Comparison of ENCODE assay signal across 25 cellular contexts in genomic region chr11:61905801-61906521, GRCh38. TPM values are rescaled to one million over a fixed set of nuclear protein-coding genes. Genes with fewer than 3 reads are reported as not detected.
DNase-seq lines count a peak whose midpoint lies in the region; ATAC-seq, FAIRE-seq and TF ChIP-seq lines count a peak whose summit lies in the region.
"Had no signal": no experiment of that assay in that cellular context is flagged by ENCODE, and none has a peak within 500 bp of the region (broad histone marks: within the 10 kb centered on the region; RNA-seq: fewer than 3 reads in every experiment).

No MANE protein-coding gene starts in this region.

- H4K20me1 ChIP-seq in HepG2 (ENCODE audit: insufficient read depth, low read length) (no peaks in the 10 kb centered on the region), H1 (replicated peaks in 1 of 2; ENCODE audit: control insufficient read depth in 1 of 2, insufficient read depth in 2 of 2, low read length in 2 of 2) (no peaks in the 10 kb centered on the region), osteoblast (ENCODE audit: insufficient read depth, low read length) (peaks cover 2% of the 10 kb centered on the region)

- no peak overlapping the region for H3K27ac ChIP-seq in HepG2 (ENCODE audit: extremely low read length, insufficient read depth, low read length)
- H3K27ac ChIP-seq in right lobe of liver, result no peak overlapping the region
- no peak overlapping the region for H3K27ac ChIP-seq in HEK293 (ENCODE audit: extremely low read depth, low read depth, low read length)
- H3K27ac ChIP-seq in H1 (ENCODE audit: low read depth, low read length), result no peak overlapping the region
- no peak overlapping the region for H3K27ac ChIP-seq in osteoblast (ENCODE audit: low read depth, low read length)
- H3K27ac ChIP-seq in naive thymus-derived CD4-positive, alpha-beta T cell (ENCODE audit: low read depth, low read length), result no peak overlapping the region
- H3K27ac ChIP-seq: HL-60 had no signal

- intact Hi-C loops in HepG2 (cut with micrococcal nuclease; ENCODE audit: unreplicated experiment) (no loop called here), right lobe of liver (cut with DNase I) (loop anchor here in 1 of 2 donors (10.0 kb wide), 1 partner anchor 169 kb away; no protein-coding TSS in a partner anchor)
- intact Hi-C loops in naive thymus-derived CD4-positive, alpha-beta T cell (cut with micrococcal nuclease), result no loop called here

- no peak for TF ChIP-seq CTCF in HepG2 (CRISPR knock-in tag; IDR thresholded peaks at IDR 0.05)
- TF ChIP-seq CTCF in right lobe of liver (IDR thresholded peaks at IDR 0.05), result no peak
- TF ChIP-seq CTCF in HEK293 (tag by site-specific recombination; IDR thresholded peaks at IDR 0.05), result no peak
- TF ChIP-seq CTCF in H1 (IDR thresholded peaks at IDR 0.05; ENCODE audit: control extremely low read depth in 1 of 3, insufficient read depth in 1 of 3, low read depth in 1 of 3, low read length in 3 of 3), result no peak
- TF ChIP-seq CTCF in osteoblast (IDR thresholded peaks at IDR 0.05; ENCODE audit: extremely low read depth, low read depth, low read length), result no peak

- POLR2A ChIA-PET in HepG2 (lab: Yijun Ruan, JAX), result interaction anchor here (0.5 to 2.3 kb wide), 3 partner anchors 10 to 58 kb away, joined by 4 to 11 read pairs (median 5); no protein-coding TSS in a partner anchor
- POLR2A ChIA-PET in HEK293 (lab: Yijun Ruan, JAX), result no interaction called here
- POLR2A ChIA-PET in H1 (lab: Charles Lee; ENCODE audit: partially characterized antibody), result interaction anchor here (0.8 to 15.5 kb wide), 2 partner anchors 42 to 62 kb away, joined by 3 to 137 read pairs; partner anchors contain the start of genes BEST1 and FTH1
- POLR2A ChIA-PET in naive thymus-derived CD4-positive, alpha-beta T cell (lab: Charles Lee), result no interaction called here

- H3K27ac Mint-ChIP-seq in naive thymus-derived CD4-positive, alpha-beta T cell, result no peak overlapping the region
- H3K27ac Mint-ChIP-seq: CD14-positive monocyte; CD4-positive, alpha-beta memory T cell; IgD-negative memory B cell had no signal

- H3K27me3 ChIP-seq in HepG2 (ENCODE audit: control insufficient read depth in 1 of 2, insufficient read depth in 2 of 2, low read length in 2 of 2) (peaks cover 0 to 5% of the 10 kb centered on the region in 2 experiments; a peak in 1 of 5 replicates), right lobe of liver (no peaks in the 10 kb centered on the region), H1 (replicated peaks in 1 of 4; ENCODE audit: control insufficient read depth in 3 of 4, extremely low read depth in 1 of 4, insufficient read depth in 3 of 4, low read length in 3 of 4) (no peaks in the 10 kb centered on the region), osteoblast (ENCODE audit: insufficient read depth, low read length) (no peaks in the 10 kb centered on the region)
- no peaks in the 10 kb centered on the region for H3K27me3 ChIP-seq in naive thymus-derived CD4-positive, alpha-beta T cell (ENCODE audit: control insufficient read depth in 2 of 2, insufficient read depth in 2 of 2, low read length in 2 of 2)
- H3K27me3 ChIP-seq: BE2C had no signal

- H3K36me3 Mint-ChIP-seq in naive thymus-derived CD4-positive, alpha-beta T cell, result no peaks in the 10 kb centered on the region
- H3K36me3 Mint-ChIP-seq: CD14-positive monocyte; CD4-positive, alpha-beta memory T cell; IgD-negative memory B cell had no signal

- H3K36me3 ChIP-seq in HepG2 (replicated peaks in 1 of 2; ENCODE audit: control insufficient read depth in 1 of 2, insufficient read depth in 2 of 2, low read length in 2 of 2), result no peaks in the 10 kb centered on the region
- no peaks in the 10 kb centered on the region for H3K36me3 ChIP-seq in right lobe of liver
- H3K36me3 ChIP-seq in HEK293 (ENCODE audit: control insufficient read depth in 2 of 2, insufficient read depth in 1 of 2, low read length in 2 of 2), result peaks cover 0 to 6% of the 10 kb centered on the region in 2 experiments; a peak in 1 of 3 replicates
- H3K36me3 ChIP-seq in H1 (ENCODE audit: control insufficient read depth in 2 of 4, insufficient read depth in 4 of 4, low read length in 3 of 4), result no peaks in the 10 kb centered on the region
- H3K36me3 ChIP-seq in osteoblast (ENCODE audit: insufficient read depth, low read length), result no peaks in the 10 kb centered on the region
- H3K36me3 ChIP-seq in naive thymus-derived CD4-positive, alpha-beta T cell (ENCODE audit: control insufficient read depth in 2 of 3, insufficient read depth in 3 of 3, low read length in 3 of 3), result no peaks in the 10 kb centered on the region
- H3K36me3 ChIP-seq: BE2C, HAP-1 had no signal

- H3K4me1 ChIP-seq in HepG2 (ENCODE audit: insufficient read depth, low read length) (peaks cover 33% of the 10 kb centered on the region), right lobe of liver (no peaks in the 10 kb centered on the region), HEK293 (ENCODE audit: control insufficient read depth, insufficient read depth, low read length) (no peaks in the 10 kb centered on the region), H1 (replicated peaks in 1 of 4; ENCODE audit: control insufficient read depth in 3 of 4, insufficient read depth in 4 of 4, low read length in 3 of 4) (peaks cover 0 to 31% (median 19%) of the 10 kb centered on the region in 4 experiments; a peak in 6 of 7 replicates), osteoblast (ENCODE audit: insufficient read depth, low read length) (no peaks in the 10 kb centered on the region)
- H3K4me1 ChIP-seq in naive thymus-derived CD4-positive, alpha-beta T cell (ENCODE audit: control insufficient read depth in 2 of 2, insufficient read depth in 2 of 2, low read length in 2 of 2), result no peaks in the 10 kb centered on the region
- H3K4me1 ChIP-seq: BE2C, HAP-1 had no signal

- no peaks in the 10 kb centered on the region for H3K9me3 Mint-ChIP-seq in naive thymus-derived CD4-positive, alpha-beta T cell
- H3K9me3 Mint-ChIP-seq: IgD-negative memory B cell had no signal

- no peaks in the 10 kb centered on the region for H3K4me1 Mint-ChIP-seq in naive thymus-derived CD4-positive, alpha-beta T cell
- H3K4me1 Mint-ChIP-seq: CD4-positive, alpha-beta memory T cell; IgD-negative memory B cell had no signal

- no peak overlapping the region for H2BK120ac ChIP-seq in H1 (replicated peaks; ENCODE audit: low read depth, low read length)

- H3K23me2 ChIP-seq in H1 (ENCODE audit: low read depth, low read length), result no peaks in the 10 kb centered on the region

- no peak overlapping the region; the same call in 1 of the 2 replicates for H4K8ac ChIP-seq in H1 (ENCODE audit: extremely low read depth, insufficient read depth, low read length)

- H4K5ac ChIP-seq in H1 (ENCODE audit: insufficient read length, low read depth, low read length), result no peak overlapping the region

- no peak overlapping the region for H2AK5ac ChIP-seq in H1 (ENCODE audit: low read depth, low read length)

- DNase-seq in HepG2 (ENCODE audit: low spot score) (no peak), right lobe of liver (no peak), H1 (ENCODE audit: low read depth in 1 of 2, low spot score in 2 of 2) (no peak), osteoblast (ENCODE audit: insufficient read length, low spot score, missing footprints) (peak; percentile 83)
- no peak for DNase-seq in naive thymus-derived CD4-positive, alpha-beta T cell
- DNase-seq in stimulated activated CD4-positive, alpha-beta T cell treated with anti-CD3 and anti-CD28 coated beads, Interleukin-4, amount 100 ng/mL, for 1 hour, result no peak
- DNase-seq: ACHN; BE2C; CD4-positive, alpha-beta memory T cell; COR-L47; DMS 273 treated with DMSO at 0.1 percent for 48 hours; DMS53; DND-41; EL; GOT3; KG1 had no signal

- no peak overlapping the region for H3K18ac ChIP-seq in H1 (ENCODE audit: extremely low read depth, low read length)

- H3K9me3 ChIP-seq in HepG2 (ENCODE audit: low read length), result no peaks in the 10 kb centered on the region
- H3K9me3 ChIP-seq in right lobe of liver, result no peaks in the 10 kb centered on the region
- no peaks in the 10 kb centered on the region for H3K9me3 ChIP-seq in HEK293 (ENCODE audit: control insufficient read depth, insufficient read depth, low read depth, low read length)
- no peaks in the 10 kb centered on the region for H3K9me3 ChIP-seq in H1 (ENCODE audit: insufficient read depth in 2 of 2, low read depth in 1 of 2, low read length in 1 of 2)
- H3K9me3 ChIP-seq in osteoblast (ENCODE audit: low read depth, low read length), result no peaks in the 10 kb centered on the region
- no peaks in the 10 kb centered on the region for H3K9me3 ChIP-seq in naive thymus-derived CD4-positive, alpha-beta T cell (ENCODE audit: control insufficient read depth in 2 of 3, low read length in 3 of 3)
- H3K9me3 ChIP-seq: BE2C, HAP-1 had no signal

- TF ChIP-seq EP300 in HepG2 (IDR thresholded peaks at IDR 0.05; ENCODE audit: low read depth in 2 of 2, low read length in 2 of 2) (no peak), HepG2 (CRISPR knock-in tag; IDR thresholded peaks at IDR 0.05; ENCODE audit: borderline replicate concordance) (no peak), H1 (IDR thresholded peaks at IDR 0.05; ENCODE audit: borderline replicate concordance in 1 of 2, low read depth in 2 of 2, low read length in 2 of 2) (no peak)

- no peak overlapping the region for H3K4me3 Mint-ChIP-seq in naive thymus-derived CD4-positive, alpha-beta T cell
- H3K4me3 Mint-ChIP-seq: CD14-positive monocyte; CD4-positive, alpha-beta memory T cell; IgD-negative memory B cell had no signal

- H3K4me2 ChIP-seq in HepG2 (ENCODE audit: low read depth, low read length) (no peak overlapping the region), H1 (ENCODE audit: insufficient read depth in 1 of 2, low read depth in 2 of 2, low read length in 2 of 2) (no peak overlapping the region), osteoblast (ENCODE audit: insufficient read depth, low read length) (no peak overlapping the region)

- TF ChIP-seq POLR2A in HepG2 (IDR thresholded peaks at IDR 0.05; ENCODE audit: insufficient read depth in 1 of 2, low read depth in 2 of 2, low read length in 2 of 2) (no peak), right lobe of liver (IDR thresholded peaks at IDR 0.05) (no peak), H1 (IDR thresholded peaks at IDR 0.05; ENCODE audit: control extremely low read depth in 1 of 2, low read depth in 2 of 2, low read length in 2 of 2) (no peak)

- H4K91ac ChIP-seq in H1 (replicated peaks; ENCODE audit: insufficient read length, low read length), result no peak overlapping the region

- peaks cover 0 to 4% (median 0%) of the 10 kb centered on the region in 5 donors for H3K27me3 Mint-ChIP-seq in naive thymus-derived CD4-positive, alpha-beta T cell
- H3K27me3 Mint-ChIP-seq: CD4-positive, alpha-beta memory T cell had no signal

- H3K23ac ChIP-seq in H1 (ENCODE audit: insufficient read length), result no peak overlapping the region

- CTCF ChIA-PET in HepG2 (lab: Yijun Ruan, JAX; ENCODE audit: low intra/inter-chr PET ratio, low total read pairs) (interaction anchor here (1.3 kb wide), 1 partner anchor 11 kb away, joined by 4 read pairs; no protein-coding TSS in a partner anchor), HEK293 (lab: Yijun Ruan, JAX) (interaction anchor here (0.6 to 16.2 kb wide), 4 partner anchors 9 to 193 kb away, joined by 3 to 329 read pairs (median 6); partner anchors contain the start of gene BEST1), H1 (lab: Charles Lee; ENCODE audit: partially characterized antibody) (interaction anchor here (0.7 to 23.2 kb wide), 11 partner anchors 6 to 202 kb away, joined by 3 to 658 read pairs (median 79); partner anchors contain the start of genes BEST1 and RAB3IL1)
- CTCF ChIA-PET in naive thymus-derived CD4-positive, alpha-beta T cell (lab: Charles Lee), result no interaction called here

- no peak overlapping the region for H3K4me3 ChIP-seq in HepG2 (replicated peaks in 1 of 3; ENCODE audit: insufficient read depth in 1 of 3, low read depth in 2 of 3, low read length in 3 of 3)
- no peak overlapping the region for H3K4me3 ChIP-seq in right lobe of liver
- H3K4me3 ChIP-seq in HEK293 (ENCODE audit: low read depth, low read length), result no peak overlapping the region
- no peak overlapping the region for H3K4me3 ChIP-seq in H1 (ENCODE audit: extremely low read depth in 1 of 4, insufficient read depth in 2 of 4, low read depth in 3 of 4, low read length in 4 of 4)
- H3K4me3 ChIP-seq in osteoblast (ENCODE audit: insufficient read depth, low read length), result no peak overlapping the region
- H3K4me3 ChIP-seq in naive thymus-derived CD4-positive, alpha-beta T cell (ENCODE audit: low read length), result no peak overlapping the region
- H3K4me3 ChIP-seq: GM12878, HAP-1 had no signal

- FAIRE-seq in HepG2 (lab: Jason Lieb, UNC) (no peak), H1 (lab: Jason Lieb, UNC) (no peak)
- FAIRE-seq: A204.1, GM12878, HTR-8/SVneo had no signal

- 97% methylated on average over 5 of the region's 14 CpGs for WGBS in HepG2 (ENCODE audit: low lambda C conversion rate)
- WGBS in right lobe of liver (ENCODE audit: insufficient coverage, low coverage, low lambda C conversion rate, missing lambda C conversion rate), result no CpG with 5 or more reads among the region's 14 CpGs
- 90% methylated on average over 10 of the region's 14 CpGs; no CpG with 5 or more reads in 1 of the 2 experiments for WGBS in H1 (ENCODE audit: extremely low coverage in 1 of 2, insufficient coverage in 1 of 2, insufficient read length in 1 of 2, insufficient replicate concordance in 2 of 2, low coverage in 1 of 2, low lambda C conversion rate in 2 of 2, missing lambda C conversion rate in 1 of 2), 2 experiments

- no peak overlapping the region for H3K4ac ChIP-seq in H1 (replicated peaks; ENCODE audit: insufficient read length, low read depth, low read length)

- no peaks in the 10 kb centered on the region for H3K79me1 ChIP-seq in H1 (ENCODE audit: low read depth, low read length)

- in situ Hi-C loops in HepG2 (cut with HindIII; ENCODE audit: extremely low pct_ligation_motif_present, low pct_unique_long_range_greater_than_20kb), result no loop called here

- H3K56ac ChIP-seq in H1 (replicated peaks; ENCODE audit: insufficient read length, low read depth, low read length), result no peak overlapping the region

- BruUV-seq in HepG2 (replicated peaks; lab: Mats Ljungman, UMichigan), result no TSS peak

- H2AFZ ChIP-seq in HepG2 (ENCODE audit: low read length) (no peak overlapping the region), H1 (ENCODE audit: low read length) (no peak overlapping the region), osteoblast (ENCODE audit: low read length) (no peak overlapping the region)

- H2BK20ac ChIP-seq in H1 (ENCODE audit: low read length), result no peak overlapping the region

- no peak overlapping the region for H2BK15ac ChIP-seq in H1 (ENCODE audit: low read length)

- no peaks in the 10 kb centered on the region for H3K79me2 ChIP-seq in HepG2 (ENCODE audit: insufficient read depth, low read length)
- no peaks in the 10 kb centered on the region for H3K79me2 ChIP-seq in H1 (ENCODE audit: control insufficient read depth in 1 of 2, insufficient read depth in 2 of 2, low read length in 2 of 2)
- H3K79me2 ChIP-seq in osteoblast (ENCODE audit: insufficient read depth, low read length), result no peaks in the 10 kb centered on the region

- peak overlapping the region; percentile 26; the same call in 1 of the 2 replicates for H2BK5ac ChIP-seq in H1 (ENCODE audit: low read depth, low read length)

- H3K9ac ChIP-seq in HepG2 (ENCODE audit: insufficient read depth, low read depth, low read length) (no peak overlapping the region), H1 (replicated peaks in 1 of 4; ENCODE audit: extremely low read depth in 1 of 4, low read depth in 3 of 4, low read length in 3 of 4) (no peak overlapping the region)

- no peak overlapping the region for H2BK12ac ChIP-seq in H1 (ENCODE audit: low read depth, low read length)

- ATAC-seq in HepG2 (no peak), right lobe of liver (no peak), HG02798 (IDR thresholded peaks at IDR 0.05; ENCODE audit: poor library complexity, unreplicated experiment) (no peak)
- ATAC-seq in naive thymus-derived CD4-positive, alpha-beta T cell, result no peak
- ATAC-seq: GM12878 had no signal

- TF ChIP-seq RAD21 in HepG2 (CRISPR knock-in tag; IDR thresholded peaks at IDR 0.05) (no peak), H1 (IDR thresholded peaks at IDR 0.05 in 1 of 2, conservative IDR thresholded peaks at IDR 0.05 in 1 of 2; ENCODE audit: low read depth in 2 of 2, low read length in 2 of 2) (no peak)

- H3K14ac ChIP-seq in H1 (ENCODE audit: insufficient read length), result no peak overlapping the region

RNA-seq across cellular contexts. Expression of gene RAB3IL1, which starts 11.4 kb away (rescaled TPM):
- total RNA-seq in HepG2 (2016; rRNA removed; fragmentation: Illumina TruSeq; extraction: Trizol) (1.2 and 1.3 TPM in 2 replicates), right lobe of liver (1 to 10 TPM; 3.2 to 9.1 (median 4.2) TPM), osteoblast (15.9 and 20.3 TPM in 2 replicates)
- 0.61 and 2.5 TPM in 2 replicates for total RNA-seq in HepG2 (2016; cell fraction: cytosol; rRNA removed; fragmentation: Illumina TruSeq; extraction: Trizol; ENCODE audit: low read depth)
- 1.2 and 1.4 TPM in 2 replicates for total RNA-seq in HepG2 (2016; cell fraction: insoluble cytoplasmic fraction; rRNA removed; fragmentation: Illumina TruSeq; extraction: Trizol)
- 1.2 and 1.4 TPM in 2 replicates for total RNA-seq in HepG2 (2016; cell fraction: membrane; rRNA removed; fragmentation: Illumina TruSeq; extraction: Trizol)
- 0.72 and 0.84 TPM in 2 replicates for total RNA-seq in HepG2 (2016; cell fraction: nucleus; rRNA removed; fragmentation: Illumina TruSeq; extraction: Trizol)
- polyA plus RNA-seq in HepG2 (2011; rRNA removed) (2.0 and 2.2 TPM in 2 replicates), H1 (2011; rRNA removed) (7.9 and 10.8 TPM in 2 replicates)
- 1.3 and 3.0 TPM in 2 replicates for polyA plus RNA-seq in HepG2 (2011; cell fraction: cytosol; rRNA removed)
- polyA plus RNA-seq in HepG2 (2011; cell fraction: nucleus; rRNA removed), result 2.5 and 3.7 TPM in 2 replicates
- 1.4 and 2.3 TPM in 2 replicates for polyA plus RNA-seq in HepG2 (2012)
- polyA plus RNA-seq in HepG2 (2016; cell fraction: cytosol; fragmentation: Illumina TruSeq; extraction: Trizol; ENCODE audit: low read depth), result 1.5 and 1.7 TPM in 2 replicates
- 1.9 and 2.5 TPM in 2 replicates for polyA plus RNA-seq in HepG2 (2016; cell fraction: insoluble cytoplasmic fraction; fragmentation: Illumina TruSeq; extraction: Trizol; ENCODE audit: low read depth)
- 1.9 and 2.3 TPM in 2 replicates for polyA plus RNA-seq in HepG2 (2016; cell fraction: membrane; fragmentation: Illumina TruSeq; extraction: Trizol; ENCODE audit: low read depth)
- polyA plus RNA-seq in HepG2 (2016; cell fraction: nucleus; fragmentation: Illumina TruSeq; extraction: Trizol; ENCODE audit: insufficient read depth, low read depth), result 2.9 and 6.6 TPM in 2 replicates
- polyA minus RNA-seq in HepG2 (2011; rRNA and poly(A)+ RNA removed; ENCODE audit: low replicate concordance), result 2.6 and 7.7 TPM in 2 replicates
- polyA minus RNA-seq in HepG2 (2011; cell fraction: cytosol; rRNA and poly(A)+ RNA removed), result 2.8 and 11.9 TPM in 2 replicates
- polyA minus RNA-seq in HepG2 (2011; cell fraction: nucleus; rRNA and poly(A)+ RNA removed), result 1.1 and 1.3 TPM in 2 replicates
- total RNA-seq in H1 (2021; fragmentation: NEBNext Ultra II Directional; extraction: Animal tissue kit (Norgen Biotek cat#: 25700)), result 5.7 and 6.8 TPM in 2 replicates
- 7.0 TPM for polyA plus RNA-seq in H1 (2011; cell fraction: cytosol; rRNA removed)
- 9.4 TPM for polyA plus RNA-seq in H1 (2011; cell fraction: nucleus; rRNA removed)
- 5.8 to 13.8 TPM (median 7.0 TPM) in 4 replicates for polyA plus RNA-seq in H1 (2012, experiment 1 of 2)
- 62.0 TPM for polyA plus RNA-seq in H1 (2012, experiment 2 of 2)
- 4.5 TPM for polyA plus RNA-seq in H1 (2013, experiment 1 of 2)
- 6.3 TPM for polyA plus RNA-seq in H1 (2013, experiment 2 of 2)
- polyA minus RNA-seq in H1 (2011; rRNA and poly(A)+ RNA removed), result 3.0 and 3.2 TPM in 2 replicates
- 6.1 TPM for polyA minus RNA-seq in H1 (2011; cell fraction: cytosol; rRNA and poly(A)+ RNA removed)
- 4.5 TPM for polyA minus RNA-seq in H1 (2011; cell fraction: nucleus; rRNA and poly(A)+ RNA removed)
- 1 to 10 TPM in 1 of 5 experiments, under 1 TPM in 1, not detected in 3; 0.49 to 1.9 TPM for total RNA-seq in naive thymus-derived CD4-positive, alpha-beta T cell
- not detected for polyA plus RNA-seq in naive thymus-derived CD4-positive, alpha-beta T cell
- total RNA-seq: GM12878 had no signal
- polyA plus RNA-seq: CD14-positive monocyte; CD4-positive, alpha-beta memory T cell; IgD-negative memory B cell had no signal

RNA-seq across cellular contexts. Expression of gene FADS3, which starts 14.6 kb away (rescaled TPM):
- total RNA-seq in HepG2 (2016; rRNA removed; fragmentation: Illumina TruSeq; extraction: Trizol), result 4.5 and 13.4 TPM in 2 replicates
- 8.3 and 10.6 TPM in 2 replicates for total RNA-seq in HepG2 (2016; cell fraction: cytosol; rRNA removed; fragmentation: Illumina TruSeq; extraction: Trizol; ENCODE audit: low read depth)
- 3.4 and 13.2 TPM in 2 replicates for total RNA-seq in HepG2 (2016; cell fraction: insoluble cytoplasmic fraction; rRNA removed; fragmentation: Illumina TruSeq; extraction: Trizol)
- 7.7 and 10.7 TPM in 2 replicates for total RNA-seq in HepG2 (2016; cell fraction: membrane; rRNA removed; fragmentation: Illumina TruSeq; extraction: Trizol)
- 12.9 and 21.0 TPM in 2 replicates for total RNA-seq in HepG2 (2016; cell fraction: nucleus; rRNA removed; fragmentation: Illumina TruSeq; extraction: Trizol)
- polyA plus RNA-seq in HepG2 (2011; rRNA removed), result 23.2 and 36.6 TPM in 2 replicates
- polyA plus RNA-seq in HepG2 (2011; cell fraction: cytosol; rRNA removed), result 13.7 and 17.5 TPM in 2 replicates
- 236 and 242 TPM in 2 replicates for polyA plus RNA-seq in HepG2 (2011; cell fraction: nucleus; rRNA removed)
- polyA plus RNA-seq in HepG2 (2012), result 5.1 and 11.5 TPM in 2 replicates
- polyA plus RNA-seq in HepG2 (2016; cell fraction: cytosol; fragmentation: Illumina TruSeq; extraction: Trizol; ENCODE audit: low read depth), result 8.0 and 9.6 TPM in 2 replicates
- 4.7 and 5.0 TPM in 2 replicates for polyA plus RNA-seq in HepG2 (2016; cell fraction: insoluble cytoplasmic fraction; fragmentation: Illumina TruSeq; extraction: Trizol; ENCODE audit: low read depth)
- polyA plus RNA-seq in HepG2 (2016; cell fraction: membrane; fragmentation: Illumina TruSeq; extraction: Trizol; ENCODE audit: low read depth), result 7.9 and 9.0 TPM in 2 replicates
- polyA plus RNA-seq in HepG2 (2016; cell fraction: nucleus; fragmentation: Illumina TruSeq; extraction: Trizol; ENCODE audit: insufficient read depth, low read depth), result 36.8 and 37.1 TPM in 2 replicates
- 30.7 and 67.4 TPM in 2 replicates for polyA minus RNA-seq in HepG2 (2011; rRNA and poly(A)+ RNA removed; ENCODE audit: low replicate concordance)
- 10.5 and 13.0 TPM in 2 replicates for polyA minus RNA-seq in HepG2 (2011; cell fraction: cytosol; rRNA and poly(A)+ RNA removed)
- 10.9 and 15.8 TPM in 2 replicates for polyA minus RNA-seq in HepG2 (2011; cell fraction: nucleus; rRNA and poly(A)+ RNA removed)
- total RNA-seq in right lobe of liver, result 10 to 100 TPM; 13.0 to 69.8 (median 22.7) TPM
- 40.2 and 43.8 TPM in 2 replicates for total RNA-seq in H1 (2021; fragmentation: NEBNext Ultra II Directional; extraction: Animal tissue kit (Norgen Biotek cat#: 25700))
- 76.3 and 113 TPM in 2 replicates for polyA plus RNA-seq in H1 (2011; rRNA removed)
- polyA plus RNA-seq in H1 (2011; cell fraction: cytosol; rRNA removed), result 75.7 TPM
- 349 TPM for polyA plus RNA-seq in H1 (2011; cell fraction: nucleus; rRNA removed)
- 35.5 to 56.1 TPM (median 47.0 TPM) in 4 replicates for polyA plus RNA-seq in H1 (2012, experiment 1 of 2)
- polyA plus RNA-seq in H1 (2012, experiment 2 of 2), result 45.1 TPM
- polyA plus RNA-seq in H1 (2013, experiment 1 of 2), result 69.5 TPM
- 71.8 TPM for polyA plus RNA-seq in H1 (2013, experiment 2 of 2)
- polyA minus RNA-seq in H1 (2011; rRNA and poly(A)+ RNA removed), result 31.1 and 40.9 TPM in 2 replicates
- 34.5 TPM for polyA minus RNA-seq in H1 (2011; cell fraction: cytosol; rRNA and poly(A)+ RNA removed)
- polyA minus RNA-seq in H1 (2011; cell fraction: nucleus; rRNA and poly(A)+ RNA removed), result 39.8 TPM
- total RNA-seq in osteoblast, result 127 and 144 TPM in 2 replicates
- 1 to 10 TPM; 1.4 to 8.6 (median 6.2) TPM for total RNA-seq in naive thymus-derived CD4-positive, alpha-beta T cell
- 1 to 10 TPM in 1 of 2 donors, under 1 TPM in 1; 0.31 to 1.3 TPM for polyA plus RNA-seq in naive thymus-derived CD4-positive, alpha-beta T cell

RNA-seq across cellular contexts. Expression of gene BEST1, which starts 44.2 kb away (rescaled TPM):
- total RNA-seq in HepG2 (2016; rRNA removed; fragmentation: Illumina TruSeq; extraction: Trizol), result 0.09 TPM in 1 of 2 replicates, not detected in the other
- total RNA-seq in HepG2 (2016; cell fraction: cytosol; rRNA removed; fragmentation: Illumina TruSeq; extraction: Trizol; ENCODE audit: low read depth), result 0.09 and 0.10 TPM in 2 replicates
- 0.09 TPM in 1 of 2 replicates, not detected in the other for total RNA-seq in HepG2 (2016; cell fraction: insoluble cytoplasmic fraction; rRNA removed; fragmentation: Illumina TruSeq; extraction: Trizol)
- 0.06 and 0.07 TPM in 2 replicates for total RNA-seq in HepG2 (2016; cell fraction: membrane; rRNA removed; fragmentation: Illumina TruSeq; extraction: Trizol)
- total RNA-seq in HepG2 (2016; cell fraction: nucleus; rRNA removed; fragmentation: Illumina TruSeq; extraction: Trizol), result 0.13 and 0.16 TPM in 2 replicates
- 0.65 and 2.3 TPM in 2 replicates for polyA plus RNA-seq in HepG2 (2011; rRNA removed)
- polyA plus RNA-seq in HepG2 (2011; cell fraction: cytosol; rRNA removed), result 0.24 and 0.96 TPM in 2 replicates
- 2.9 and 8.0 TPM in 2 replicates for polyA plus RNA-seq in HepG2 (2011; cell fraction: nucleus; rRNA removed)
- polyA plus RNA-seq in HepG2 (2012), result 1.1 and 1.9 TPM in 2 replicates
- polyA plus RNA-seq in HepG2 (2016; cell fraction: cytosol; fragmentation: Illumina TruSeq; extraction: Trizol; ENCODE audit: low read depth), result 1.3 and 1.4 TPM in 2 replicates
- polyA plus RNA-seq in HepG2 (2016; cell fraction: insoluble cytoplasmic fraction; fragmentation: Illumina TruSeq; extraction: Trizol; ENCODE audit: low read depth), result 0.07 TPM in 1 of 2 replicates, not detected in the other
- 0.37 and 0.43 TPM in 2 replicates for polyA plus RNA-seq in HepG2 (2016; cell fraction: membrane; fragmentation: Illumina TruSeq; extraction: Trizol; ENCODE audit: low read depth)
- polyA plus RNA-seq in HepG2 (2016; cell fraction: nucleus; fragmentation: Illumina TruSeq; extraction: Trizol; ENCODE audit: insufficient read depth, low read depth), result not detected in 2 replicates
- 0.28 and 1.6 TPM in 2 replicates for polyA minus RNA-seq in HepG2 (2011; rRNA and poly(A)+ RNA removed; ENCODE audit: low replicate concordance)
- 0.44 and 0.79 TPM in 2 replicates for polyA minus RNA-seq in HepG2 (2011; cell fraction: cytosol; rRNA and poly(A)+ RNA removed)
- 1.7 and 6.0 TPM in 2 replicates for polyA minus RNA-seq in HepG2 (2011; cell fraction: nucleus; rRNA and poly(A)+ RNA removed)
- 1 to 10 TPM in 3 of 6 experiments, under 1 TPM in 3; 0.55 to 2.3 (median 0.91) TPM for total RNA-seq in right lobe of liver
- 0.22 and 0.23 TPM in 2 replicates for total RNA-seq in H1 (2021; fragmentation: NEBNext Ultra II Directional; extraction: Animal tissue kit (Norgen Biotek cat#: 25700))
- polyA plus RNA-seq in H1 (2011; rRNA removed), result 0.62 and 1.4 TPM in 2 replicates
- 1.7 TPM for polyA plus RNA-seq in H1 (2011; cell fraction: cytosol; rRNA removed)
- 3.9 TPM for polyA plus RNA-seq in H1 (2011; cell fraction: nucleus; rRNA removed)
- polyA plus RNA-seq in H1 (2012, experiment 1 of 2), result 0.43 to 0.91 TPM (median 0.72 TPM) in 4 replicates
- 1.0 TPM for polyA plus RNA-seq in H1 (2012, experiment 2 of 2)
- polyA plus RNA-seq in H1 (2013, experiment 1 of 2), result 0.08 TPM
- 0.09 TPM for polyA plus RNA-seq in H1 (2013, experiment 2 of 2)
- polyA minus RNA-seq in H1 (2011; rRNA and poly(A)+ RNA removed), result 0.95 and 1.1 TPM in 2 replicates
- polyA minus RNA-seq in H1 (2011; cell fraction: cytosol; rRNA and poly(A)+ RNA removed), result 0.81 TPM
- 2.9 TPM for polyA minus RNA-seq in H1 (2011; cell fraction: nucleus; rRNA and poly(A)+ RNA removed)
- 5.6 and 8.0 TPM in 2 replicates for total RNA-seq in osteoblast
- total RNA-seq in naive thymus-derived CD4-positive, alpha-beta T cell, result 1 to 10 TPM in 2 of 5 experiments, under 1 TPM in 2, not detected in 1; 0.49 to 7.1 (median 0.75) TPM
- 1 to 10 TPM in 1 of 2 donors, under 1 TPM in 1; 0.83 to 1.4 TPM for polyA plus RNA-seq in naive thymus-derived CD4-positive, alpha-beta T cell

Comparison
In these comparisons a context has a peak if more than half of its experiments do, and no peak if none do; other contexts are left out.
1. POLR2A ChIA-PET loops: an anchor here in HepG2 (0.5 to 2.3 kb wide) and H1 (0.8 to 15.5 kb wide); none called in HEK293 and naive thymus-derived CD4-positive, alpha-beta T cell.
2. Of the 63 proteins assayed by ChIP-seq in both HepG2 and HEK293: peak only in HepG2: ZNF768; only in HEK293: none; in both: none; in neither: 62.